6 cellular contexts compared by ENCODE assay signal in genomic region chr16:29812754-29813643, GRCh38. TPM values are rescaled to one million over a fixed set of nuclear protein-coding genes. Genes with fewer than 3 reads are reported as not detected.
A peak's percentile ranks its signal among the peaks of the same experiment; 100 is the strongest.
DNase-seq lines count a peak whose midpoint lies in the region; ATAC-seq and TF ChIP-seq lines count a peak whose summit lies in the region.

No MANE protein-coding gene starts in this region.

- TF ChIP-seq CTCF in IMR-90 (conservative IDR thresholded peaks at IDR 0.05; ENCODE audit: low read depth, low read length) (no peak), dorsolateral prefrontal cortex (IDR thresholded peaks at IDR 0.05 in 54 of 56, conservative IDR thresholded peaks at IDR 0.05 in 2 of 56; ENCODE audit: low read depth in 1 of 56, partially characterized antibody in 56 of 56) (no peak), psoas muscle (IDR thresholded peaks at IDR 0.05) (no peak), thyroid gland (IDR thresholded peaks at IDR 0.05) (no peak)

- H4K5ac ChIP-seq in IMR-90 (ENCODE audit: low read depth, low read length) = peak overlapping the region; percentile 25

- in situ Hi-C loops in IMR-90 (cut with MboI; ENCODE audit: low sequenced_read_pairs) = no loop called here

- H3K27ac ChIP-seq in IMR-90 (ENCODE audit: insufficient read depth, low read length) (peak overlapping the region; percentile 65), dorsolateral prefrontal cortex (peak overlapping the region; percentile 9 to 99 (median 96)), psoas muscle (no peak overlapping the region), thyroid gland (peak overlapping the region in 1 of 3 donors; percentile 95)

- peaks cover 13% of the 10 kb centered on the region for H3K9me1 ChIP-seq in IMR-90 (ENCODE audit: insufficient read depth, low read length)

- H3K4ac ChIP-seq in IMR-90 (ENCODE audit: low read depth, low read length) = peak overlapping the region; percentile 86

- H2AFZ ChIP-seq in IMR-90 (replicated peaks; ENCODE audit: low read length, poor library complexity) = peak overlapping the region; percentile 90

- no peak for TF ChIP-seq RAD21 in IMR-90 (IDR thresholded peaks at IDR 0.05; ENCODE audit: low read length)

- H3K56ac ChIP-seq in IMR-90 (ENCODE audit: extremely low read depth, insufficient read depth, low read length) = peak overlapping the region; percentile 54; the same call in 1 of the 2 replicates

- peak overlapping the region; percentile 28 to 52; a peak in 2 of 4 replicates for H4K8ac ChIP-seq in IMR-90 (ENCODE audit: low read depth in 2 of 2, low read length in 2 of 2)

- dilution Hi-C loops in IMR-90 (cut with HindIII; ENCODE audit: low sequenced_read_pairs, unreplicated experiment) = no loop called here

- H3K23ac ChIP-seq in IMR-90 (ENCODE audit: low read depth, low read length) = peak overlapping the region; percentile 94

- CTCF ChIA-PET in IMR-90 (lab: Yijun Ruan, JAX) = interaction anchor here (0.6 kb wide), 1 partner anchor 90 kb away, joined by 3 read pairs; no protein-coding TSS in a partner anchor

- WGBS in IMR-90 (ENCODE audit: extremely low coverage in 2 of 2, insufficient read length in 1 of 2), 2 experiments = 63% methylated on average over 5 of the region's 9 CpGs; no CpG with 5 or more reads in 1 of the 2 experiments
- WGBS in psoas muscle, 3 donors = 81 to 84% (median 83%) methylated on average over 9 of the region's 9 CpGs
- WGBS in thyroid gland, 2 donors = 78 to 85% methylated on average over 8 of the region's 9 CpGs

- POLR2A ChIA-PET in IMR-90 (lab: Charles Lee; ENCODE audit: unreplicated experiment) = interaction anchor here (0.5 kb wide), 1 partner anchor 9 kb away, joined by 4 read pairs; no protein-coding TSS in a partner anchor

- H3K14ac ChIP-seq in IMR-90 (replicated peaks; ENCODE audit: low read depth, low read length) = peak overlapping the region; percentile 80

- peak overlapping the region; percentile 68 for H3K9ac ChIP-seq in IMR-90 (ENCODE audit: low read depth, low read length)

- H2BK5ac ChIP-seq in IMR-90 (ENCODE audit: low read depth, low read length, poor library complexity, severe bottlenecking) = peak overlapping the region; percentile 37

- H3K9me3 ChIP-seq in IMR-90 (ENCODE audit: control insufficient read depth, insufficient read depth, low read length) (no peaks in the 10 kb centered on the region), psoas muscle (no peaks in the 10 kb centered on the region), thyroid gland (no peaks in the 10 kb centered on the region)

- H2BK20ac ChIP-seq in IMR-90 (ENCODE audit: low read depth, low read length) = no peak overlapping the region

- H3K18ac ChIP-seq in IMR-90 (ENCODE audit: low read depth, low read length) = peak overlapping the region; percentile 5; the same call in 1 of the 2 replicates

- H3K4me2 ChIP-seq in IMR-90 (ENCODE audit: low read depth, low read length) = peak overlapping the region; percentile 59

- DNase-seq in IMR-90 (no peak), dorsolateral prefrontal cortex (no peak), psoas muscle (no peak), thyroid gland (no peak), NCI-H748 (lab: John Stamatoyannopoulos, UW; ENCODE audit: unreplicated experiment) (no peak)

- H2BK120ac ChIP-seq in IMR-90 (ENCODE audit: low read depth, low read length) = peak overlapping the region; percentile 55

- peaks cover 12% of the 10 kb centered on the region for H3K36me3 ChIP-seq in IMR-90 (ENCODE audit: control insufficient read depth, insufficient read depth, low read length)
- H3K36me3 ChIP-seq in psoas muscle (ENCODE audit: insufficient read depth in 1 of 2, low read depth in 1 of 2) = peaks cover 0 to 24% of the 10 kb centered on the region in 2 donors
- H3K36me3 ChIP-seq in thyroid gland = peaks cover 11 to 15% of the 10 kb centered on the region in 2 donors

- no peak overlapping the region; the same call in 2 of the 3 replicates for H2BK15ac ChIP-seq in IMR-90 (ENCODE audit: low read depth, low read length)

- BruUV-seq in IMR-90 (replicated peaks; lab: Mats Ljungman, UMichigan) = no TSS peak

- H3K4me3 ChIP-seq in IMR-90 (ENCODE audit: insufficient read depth, low read depth, low read length) (peak overlapping the region; percentile 80), dorsolateral prefrontal cortex (peak overlapping the region; percentile 38 to 95 (median 83)), psoas muscle (peak overlapping the region; percentile 74), thyroid gland (replicated peaks in 1 of 3) (peak overlapping the region in 1 of 3 donors; percentile 51)

- ATAC-seq in IMR-90 (ENCODE audit: low read depth) (no peak), psoas muscle (no peak), GM21367 (IDR thresholded peaks at IDR 0.05; ENCODE audit: unreplicated experiment) (no peak)

- H3K4me1 ChIP-seq in IMR-90 (ENCODE audit: control insufficient read depth, insufficient read depth, low read length) = peaks cover 28% of the 10 kb centered on the region
- H3K4me1 ChIP-seq in psoas muscle = peaks cover 49% of the 10 kb centered on the region
- peaks cover 41 to 63% of the 10 kb centered on the region in 2 donors for H3K4me1 ChIP-seq in thyroid gland

- H3K27me3 ChIP-seq in IMR-90 (ENCODE audit: control insufficient read depth, insufficient read depth, low read length) (no peaks in the 10 kb centered on the region), dorsolateral prefrontal cortex (no peaks in the 10 kb centered on the region), psoas muscle (ENCODE audit: insufficient read depth in 3 of 3, low read length in 2 of 3) (no peaks in the 10 kb centered on the region), thyroid gland (no peaks in the 10 kb centered on the region)

- H2AK5ac ChIP-seq in IMR-90 (ENCODE audit: low read depth, low read length) = peak overlapping the region; percentile 73; the same call in 1 of the 2 replicates

- peaks cover 25% of the 10 kb centered on the region for H4K20me1 ChIP-seq in IMR-90 (ENCODE audit: insufficient read depth, low read length)

- peak overlapping the region; percentile 95 for H2AK9ac ChIP-seq in IMR-90 (replicated peaks; ENCODE audit: low read depth, low read length, poor library complexity)

- intact Hi-C loops in IMR-90 (cut with micrococcal nuclease) (loop anchor here (2.0 kb wide), 1 partner anchor 186 kb away; no protein-coding TSS in a partner anchor), dorsolateral prefrontal cortex (cut with DNase I) (loop anchor here (5.0 to 10.0 kb wide), 4 partner anchors 89 to 844 kb away; partner anchors contain the start of genes HIRIP3 (in 2 of the 2), INO80E (in 2 of the 2), ASPHD1 (in 1 of the 2) and FBRS (in 1 of the 2)), psoas muscle (cut with DNase I) (no loop called here), thyroid gland (cut with DNase I) (loop anchor here (10.0 kb wide), 1 partner anchor 112 kb away; the partner anchor contains the start of gene KCTD13)

- TF ChIP-seq POLR2A in IMR-90 (IDR thresholded peaks at IDR 0.05; ENCODE audit: low read depth, low read length) (no peak), thyroid gland (IDR thresholded peaks at IDR 0.05) (no peak)

- H3K79me1 ChIP-seq in IMR-90 (ENCODE audit: low read depth in 1 of 2, low read length in 2 of 2) = peaks cover 13 to 53% of the 10 kb centered on the region in 2 experiments

- peak overlapping the region; percentile 29; the same call in 1 of the 2 replicates for H4K91ac ChIP-seq in IMR-90 (ENCODE audit: insufficient read depth, low read depth, low read length)

RNA-seq across cellular contexts. Expression of gene PRRT2, which starts 1.0 kb away (rescaled TPM):
- total RNA-seq in IMR-90 (2012; rRNA removed) (0.90 and 1.4 TPM in 2 replicates), dorsolateral prefrontal cortex (100 to 1,000 TPM in 117 of 120 experiments, 10 to 100 TPM in 3; 59.4 to 245 (median 169) TPM), psoas muscle (1 to 10 TPM in 1 of 4 donors, under 1 TPM in 3; 0.22 to 1.8 (median 0.75) TPM), thyroid gland (1 to 10 TPM in 3 of 4 donors, under 1 TPM in 1; 0.89 to 4.0 (median 2.4) TPM)
- polyA plus RNA-seq in IMR-90 (2012; rRNA removed) (10.5 and 10.7 TPM in 2 replicates), psoas muscle (under 1 TPM; 0.17 to 0.44 (median 0.18) TPM)
- 2.2 and 2.7 TPM in 2 replicates for polyA plus RNA-seq in IMR-90 (2012; cell fraction: cytosol; rRNA removed)
- polyA plus RNA-seq in IMR-90 (2012; cell fraction: nucleus; rRNA removed; ENCODE audit: low replicate concordance) = 150 and 201 TPM in 2 replicates

RNA-seq across cellular contexts. Expression of gene PAGR1, which starts 3.0 kb away (rescaled TPM):
- 10.6 and 15.3 TPM in 2 replicates for total RNA-seq in IMR-90 (2012; rRNA removed)
- 22.1 and 26.4 TPM in 2 replicates for polyA plus RNA-seq in IMR-90 (2012; rRNA removed)
- 21.9 and 41.0 TPM in 2 replicates for polyA plus RNA-seq in IMR-90 (2012; cell fraction: cytosol; rRNA removed)
- polyA plus RNA-seq in IMR-90 (2012; cell fraction: nucleus; rRNA removed; ENCODE audit: low replicate concordance) = 159 and 162 TPM in 2 replicates
- 10 to 100 TPM; 16.6 to 44.6 (median 24.7) TPM for total RNA-seq in dorsolateral prefrontal cortex
- total RNA-seq in psoas muscle = 10 to 100 TPM in 3 of 4 donors, 1 to 10 TPM in 1; 9.4 to 14.2 (median 11.0) TPM
- 10 to 100 TPM; 19.8 to 36.8 (median 35.5) TPM for polyA plus RNA-seq in psoas muscle
- 10 to 100 TPM; 38.2 to 75.0 (median 55.2) TPM for total RNA-seq in thyroid gland

RNA-seq across cellular contexts. Expression of gene MAZ, which starts 6.7 kb away (rescaled TPM):
- 113 and 127 TPM in 2 replicates for total RNA-seq in IMR-90 (2012; rRNA removed)
- 124 and 138 TPM in 2 replicates for polyA plus RNA-seq in IMR-90 (2012; rRNA removed)
- polyA plus RNA-seq in IMR-90 (2012; cell fraction: cytosol; rRNA removed) = 55.6 and 129 TPM in 2 replicates
- polyA plus RNA-seq in IMR-90 (2012; cell fraction: nucleus; rRNA removed; ENCODE audit: low replicate concordance) = 105 and 180 TPM in 2 replicates
- total RNA-seq in dorsolateral prefrontal cortex = 100 to 1,000 TPM; 133 to 275 (median 174) TPM
- total RNA-seq in psoas muscle = 100 to 1,000 TPM; 112 to 161 (median 125) TPM
- polyA plus RNA-seq in psoas muscle = 100 to 1,000 TPM in 2 of 3 donors, 10 to 100 TPM in 1; 94.9 to 193 (median 131) TPM
- 100 to 1,000 TPM in 2 of 4 donors, 10 to 100 TPM in 2; 80.4 to 132 (median 107) TPM for total RNA-seq in thyroid gland

RNA-seq across cellular contexts. Expression of gene MVP, which starts 7.3 kb away (rescaled TPM):
- total RNA-seq in IMR-90 (2012; rRNA removed) (221 and 319 TPM in 2 replicates), dorsolateral prefrontal cortex (10 to 100 TPM; 16.4 to 85.7 (median 36.1) TPM), psoas muscle (10 to 100 TPM; 27.9 to 75.9 (median 51.6) TPM), thyroid gland (100 to 1,000 TPM in 1 of 4 donors, 10 to 100 TPM in 3; 70.1 to 127 (median 90.6) TPM)
- polyA plus RNA-seq in IMR-90 (2012; rRNA removed) (204 and 231 TPM in 2 replicates), psoas muscle (10 to 100 TPM; 17.6 to 34.3 (median 34.1) TPM)
- polyA plus RNA-seq in IMR-90 (2012; cell fraction: cytosol; rRNA removed) = 95.3 and 159 TPM in 2 replicates
- polyA plus RNA-seq in IMR-90 (2012; cell fraction: nucleus; rRNA removed; ENCODE audit: low replicate concordance) = 358 and 633 TPM in 2 replicates

RNA-seq across cellular contexts. Expression of gene KIF22, which starts 22.4 kb away (rescaled TPM):
- total RNA-seq in IMR-90 (2012; rRNA removed) (40.8 and 43.0 TPM in 2 replicates), dorsolateral prefrontal cortex (10 to 100 TPM; 10.5 to 31.6 (median 21.6) TPM), psoas muscle (10 to 100 TPM; 12.6 to 23.8 (median 14.3) TPM), thyroid gland (10 to 100 TPM; 38.4 to 68.6 (median 57.2) TPM)
- polyA plus RNA-seq in IMR-90 (2012; rRNA removed) (65.1 and 66.0 TPM in 2 replicates), psoas muscle (10 to 100 TPM; 13.4 to 15.5 (median 15.5) TPM)
- polyA plus RNA-seq in IMR-90 (2012; cell fraction: cytosol; rRNA removed) = 29.9 and 41.8 TPM in 2 replicates
- 96.9 and 151 TPM in 2 replicates for polyA plus RNA-seq in IMR-90 (2012; cell fraction: nucleus; rRNA removed; ENCODE audit: low replicate concordance)

Comparison
In these comparisons a context has a peak if more than half of its experiments do, and no peak if none do; other contexts are left out.
1. RNA of gene PRRT2, which starts 1.0 kb away (total RNA-seq): 59.4 to 245 TPM in dorsolateral prefrontal cortex; 0.89 to 4.0 TPM in thyroid gland, 0.90 to 1.4 TPM in IMR-90 and 0.22 to 1.8 TPM in psoas muscle; every median in the first group is over 10 times any median in the second.
2. intact Hi-C loops: an anchor here in IMR-90 (2.0 kb wide), dorsolateral prefrontal cortex (5.0 to 10.0 kb wide) and thyroid gland (10.0 kb wide); none called in psoas muscle.